In the genomic region with DNA sequence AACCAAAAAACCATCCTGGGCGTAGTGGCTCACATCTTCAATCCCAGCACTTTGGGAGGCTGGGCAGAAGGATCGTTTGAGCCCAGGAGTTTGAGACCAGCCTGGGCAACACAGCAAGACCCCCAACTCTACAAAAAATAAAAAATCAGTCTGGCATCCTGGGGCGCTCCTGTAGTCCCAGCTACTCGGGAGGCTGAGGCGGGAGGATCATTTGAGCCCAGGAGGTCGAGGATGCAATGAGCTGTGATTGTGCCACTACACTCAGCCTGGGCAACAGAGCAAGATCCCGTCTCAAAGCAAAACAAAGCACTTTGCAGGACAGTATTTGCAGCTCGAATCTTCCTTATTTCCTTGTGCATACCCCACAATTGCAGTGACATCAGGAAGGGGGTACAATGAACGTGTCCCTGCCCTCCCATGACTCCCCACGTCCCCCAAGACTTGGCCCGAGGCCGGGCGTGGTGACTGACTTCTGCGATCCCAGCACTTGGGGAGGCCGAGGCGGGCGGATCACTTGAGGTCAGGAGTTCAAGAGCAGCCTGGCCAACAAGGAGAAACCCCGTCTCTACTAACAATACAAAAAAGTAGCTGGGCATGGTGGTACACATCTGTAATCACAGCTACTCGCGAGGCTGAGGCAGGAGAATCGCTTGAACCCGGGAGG, we compare ENCODE assay signal across 1 cellular context.
TF ChIP-seq lines count a peak whose summit lies in the region.

No MANE protein-coding gene starts in this region.

TF ChIP-seq in endothelial cell of umbilical vein, 7 proteins besides CTCF, POLR2A, EP300 and RAD21:
- TF ChIP-seq MYC (IDR thresholded peaks at IDR 0.05; ENCODE audit: low read depth, low read length) (no peak), EZH2 (IDR thresholded peaks at IDR 0.05; ENCODE audit: borderline replicate concordance, low read depth, low read length, severe bottlenecking) (no peak), JUN (IDR thresholded peaks at IDR 0.05; ENCODE audit: borderline replicate concordance, insufficient read depth, insufficient read length, low read depth) (no peak), POLR2AphosphoS5 (IDR thresholded peaks at IDR 0.05; ENCODE audit: insufficient read depth, low read depth, low read length) (no peak), FOS (IDR thresholded peaks at IDR 0.05; ENCODE audit: borderline replicate concordance, insufficient read depth, low read length) (no peak), GATA2 (IDR thresholded peaks at IDR 0.05; ENCODE audit: insufficient read depth, insufficient read length, low read depth, low read length) (no peak)
- TF ChIP-seq, protein P1, sequence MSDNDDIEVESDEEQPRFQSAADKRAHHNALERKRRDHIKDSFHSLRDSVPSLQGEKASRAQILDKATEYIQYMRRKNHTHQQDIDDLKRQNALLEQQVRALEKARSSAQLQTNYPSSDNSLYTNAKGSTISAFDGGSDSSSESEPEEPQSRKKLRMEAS (IDR thresholded peaks at IDR 0.05; ENCODE audit: insufficient read depth, insufficient read length), result no peak
